In the genomic region with DNA sequence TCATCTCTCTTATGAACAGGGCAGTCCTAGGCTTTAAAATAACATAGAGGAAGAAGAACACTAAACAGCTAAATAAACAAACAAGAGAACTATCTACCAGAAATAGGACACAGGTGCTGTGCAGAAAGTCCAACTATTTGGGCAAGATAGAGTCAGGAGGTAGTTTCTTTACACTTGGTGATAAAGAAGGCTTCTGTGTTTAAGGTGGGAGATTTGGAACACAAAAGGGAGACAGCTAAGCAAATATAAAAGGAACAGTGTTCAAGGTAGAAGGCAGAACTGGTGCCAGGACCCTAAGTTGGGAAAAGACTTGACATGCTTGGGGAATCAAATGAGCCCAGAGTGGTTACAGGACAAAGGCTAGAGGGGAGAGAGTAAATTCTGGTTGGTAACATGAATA, we compare ENCODE assay signal across 24 cellular contexts.
"Had no signal": no experiment of that assay in that cellular context is flagged by ENCODE, and none has a peak within 500 bp of the region (broad histone marks: within the 10 kb centered on the region; RNA-seq: fewer than 3 reads in every experiment).

No MANE protein-coding gene starts in this region.

- H3K4me1 Mint-ChIP-seq: activated naive CD4-positive, alpha-beta T cell treated with anti-CD3 and anti-CD28 coated beads, Interleukin-2, amount 10 ng/mL, durations not matched to agents 7 days and 5 days; activated naive CD8-positive, alpha-beta T cell treated with anti-CD3 and anti-CD28 coated beads, Interleukin-2, amount 10 ng/mL, durations not matched to agents 7 days and 5 days had no signal

- H3K27ac Mint-ChIP-seq: activated naive CD4-positive, alpha-beta T cell treated with anti-CD3 and anti-CD28 coated beads, Interleukin-2, amount 10 ng/mL, durations not matched to agents 7 days and 5 days; activated naive CD8-positive, alpha-beta T cell treated with anti-CD3 and anti-CD28 coated beads, Interleukin-2, amount 10 ng/mL, durations not matched to agents 7 days and 5 days; activated T-helper 17 cell treated with anti-CD3 and anti-CD28 coated beads, Interleukin-2, amount 50 U/mL, for 72 hours; T-helper 1 cell treated with Interleukin-12 subunit alpha and Interleukin-12 subunit beta and Interleukin-4 antibody, amounts not matched to agents 30 μg/mL and 1 μg/mL, for 36 hours had no signal

- DNase-seq: activated CD4-positive, alpha-beta T cell treated with anti-CD3 and anti-CD28 coated beads for 48 hours; activated CD4-positive, alpha-beta T cell treated with anti-CD3 and anti-CD28 coated beads, Interleukin-2, amount 50 U/mL, for 4 hours; activated CD4-positive, CD25-positive, alpha-beta regulatory T cell treated with anti-CD3 and anti-CD28 coated beads, Interleukin-2, amount 50 U/mL, for 72 hours; activated gamma-delta T cell treated with Interleukin-2 at 50 U/mL for 16 hours; activated naive CD4-positive, alpha-beta T cell treated with anti-CD3 and anti-CD28 coated beads, Interleukin-2, amount 10 ng/mL, durations not matched to agents 7 days and 5 days; activated naive CD8-positive, alpha-beta T cell treated with anti-CD3 and anti-CD28 coated beads, Interleukin-2, amount 10 ng/mL, durations not matched to agents 7 days and 5 days; activated T-cell treated with anti-CD3 and anti-CD28 coated beads for 4 hours; activated T-cell treated with anti-CD3 and anti-CD28 coated beads, Interleukin-2, amount 50 U/mL, for 48 hours; adrenal gland; anterior cingulate cortex; cerebellar nuclear complex; MM.1S; NCI-H1417 treated with DMSO at 0.1 percent for 48 hours; NCI-H1694; NCI-H2029; NCI-H2171; NCI-H2227 treated with DMSO at 0.1 percent for 48 hours; NCI-H510A; NCI-H82; PC-3; SHP77 had no signal

- ATAC-seq: activated T-helper 17 cell treated with anti-CD3 and anti-CD28 coated beads, Interleukin-2, amount 50 U/mL, for 72 hours; PC-3; SK-N-SH treated with all-trans-retinoic acid at 6 μM for 48 hours had no signal

- H3K4me3 Mint-ChIP-seq: activated naive CD4-positive, alpha-beta T cell treated with anti-CD3 and anti-CD28 coated beads, Interleukin-2, amount 10 ng/mL, durations not matched to agents 7 days and 5 days; activated naive CD8-positive, alpha-beta T cell treated with anti-CD3 and anti-CD28 coated beads, Interleukin-2, amount 10 ng/mL, durations not matched to agents 7 days and 5 days; activated T-helper 17 cell treated with anti-CD3 and anti-CD28 coated beads, Interleukin-2, amount 50 U/mL, for 72 hours; T-helper 1 cell treated with Interleukin-12 subunit alpha and Interleukin-12 subunit beta and Interleukin-4 antibody, amounts not matched to agents 30 μg/mL and 1 μg/mL, for 36 hours had no signal

- H3K9me3 Mint-ChIP-seq: activated naive CD4-positive, alpha-beta T cell treated with anti-CD3 and anti-CD28 coated beads, Interleukin-2, amount 10 ng/mL, durations not matched to agents 7 days and 5 days; activated naive CD8-positive, alpha-beta T cell treated with anti-CD3 and anti-CD28 coated beads, Interleukin-2, amount 10 ng/mL, durations not matched to agents 7 days and 5 days; activated T-helper 17 cell treated with anti-CD3 and anti-CD28 coated beads, Interleukin-2, amount 50 U/mL, for 72 hours; T-helper 1 cell treated with Interleukin-12 subunit alpha and Interleukin-12 subunit beta and Interleukin-4 antibody, amounts not matched to agents 30 μg/mL and 1 μg/mL, for 36 hours had no signal

- H3K27me3 Mint-ChIP-seq: activated naive CD4-positive, alpha-beta T cell treated with anti-CD3 and anti-CD28 coated beads, Interleukin-2, amount 10 ng/mL, durations not matched to agents 7 days and 5 days; activated naive CD8-positive, alpha-beta T cell treated with anti-CD3 and anti-CD28 coated beads, Interleukin-2, amount 10 ng/mL, durations not matched to agents 7 days and 5 days; activated T-helper 17 cell treated with anti-CD3 and anti-CD28 coated beads, Interleukin-2, amount 50 U/mL, for 72 hours had no signal

- H3K36me3 Mint-ChIP-seq: activated naive CD4-positive, alpha-beta T cell treated with anti-CD3 and anti-CD28 coated beads, Interleukin-2, amount 10 ng/mL, durations not matched to agents 7 days and 5 days; activated naive CD8-positive, alpha-beta T cell treated with anti-CD3 and anti-CD28 coated beads, Interleukin-2, amount 10 ng/mL, durations not matched to agents 7 days and 5 days had no signal
